Comparison of ENCODE assay signal across 1 cellular context in the genomic region with DNA sequence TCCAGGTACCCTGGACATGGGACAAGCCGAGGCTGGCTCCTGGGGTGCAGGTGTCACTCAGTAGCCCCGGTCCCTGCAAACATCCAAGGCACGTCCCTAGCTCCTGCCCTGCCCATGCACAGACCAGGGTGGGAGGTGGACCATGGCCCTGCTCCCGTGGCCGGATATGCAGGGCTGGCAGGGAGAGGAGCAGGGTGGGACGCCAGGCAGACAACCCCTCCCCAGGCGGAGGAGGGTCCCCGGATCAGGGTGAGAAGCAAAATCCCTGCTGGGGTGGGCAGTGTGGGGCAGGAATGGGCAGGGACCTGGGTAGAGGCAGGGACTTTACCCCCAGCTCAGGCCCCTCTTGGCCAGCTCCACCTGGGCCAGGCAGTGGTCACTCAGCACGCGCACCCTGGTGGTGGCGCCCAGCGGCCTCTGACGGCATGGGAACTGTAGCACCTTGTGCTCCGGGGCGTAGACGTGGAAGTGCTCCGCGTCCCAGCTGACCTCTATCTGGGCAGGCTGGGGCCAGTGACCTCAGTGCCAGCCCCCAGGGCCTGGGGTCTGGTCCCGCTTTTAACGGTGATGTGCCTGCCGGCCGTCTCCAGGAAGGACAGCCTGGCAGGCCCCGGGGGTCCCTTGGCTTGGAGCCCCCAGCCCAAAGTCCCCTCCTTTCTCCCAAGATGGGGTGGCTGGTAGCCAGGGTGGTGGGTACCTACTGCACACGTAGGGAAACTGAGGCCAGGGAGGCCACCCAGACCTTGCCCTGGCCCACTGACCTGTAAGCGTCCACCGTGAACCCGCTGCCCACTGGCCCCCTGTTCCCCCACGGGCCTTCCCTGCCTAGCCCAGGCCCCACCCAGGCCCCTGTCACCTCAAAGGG.
TF ChIP-seq lines count a peak whose summit lies in the region.

No MANE protein-coding gene starts in this region.

TF ChIP-seq in HepG2, 621 proteins besides CTCF, POLR2A, EP300 and RAD21 (continued from another document):
- TF ChIP-seq ZNF263 (CRISPR knock-in tag; IDR thresholded peaks at IDR 0.05), result peak; percentile 73
- TF ChIP-seq, protein P1, sequence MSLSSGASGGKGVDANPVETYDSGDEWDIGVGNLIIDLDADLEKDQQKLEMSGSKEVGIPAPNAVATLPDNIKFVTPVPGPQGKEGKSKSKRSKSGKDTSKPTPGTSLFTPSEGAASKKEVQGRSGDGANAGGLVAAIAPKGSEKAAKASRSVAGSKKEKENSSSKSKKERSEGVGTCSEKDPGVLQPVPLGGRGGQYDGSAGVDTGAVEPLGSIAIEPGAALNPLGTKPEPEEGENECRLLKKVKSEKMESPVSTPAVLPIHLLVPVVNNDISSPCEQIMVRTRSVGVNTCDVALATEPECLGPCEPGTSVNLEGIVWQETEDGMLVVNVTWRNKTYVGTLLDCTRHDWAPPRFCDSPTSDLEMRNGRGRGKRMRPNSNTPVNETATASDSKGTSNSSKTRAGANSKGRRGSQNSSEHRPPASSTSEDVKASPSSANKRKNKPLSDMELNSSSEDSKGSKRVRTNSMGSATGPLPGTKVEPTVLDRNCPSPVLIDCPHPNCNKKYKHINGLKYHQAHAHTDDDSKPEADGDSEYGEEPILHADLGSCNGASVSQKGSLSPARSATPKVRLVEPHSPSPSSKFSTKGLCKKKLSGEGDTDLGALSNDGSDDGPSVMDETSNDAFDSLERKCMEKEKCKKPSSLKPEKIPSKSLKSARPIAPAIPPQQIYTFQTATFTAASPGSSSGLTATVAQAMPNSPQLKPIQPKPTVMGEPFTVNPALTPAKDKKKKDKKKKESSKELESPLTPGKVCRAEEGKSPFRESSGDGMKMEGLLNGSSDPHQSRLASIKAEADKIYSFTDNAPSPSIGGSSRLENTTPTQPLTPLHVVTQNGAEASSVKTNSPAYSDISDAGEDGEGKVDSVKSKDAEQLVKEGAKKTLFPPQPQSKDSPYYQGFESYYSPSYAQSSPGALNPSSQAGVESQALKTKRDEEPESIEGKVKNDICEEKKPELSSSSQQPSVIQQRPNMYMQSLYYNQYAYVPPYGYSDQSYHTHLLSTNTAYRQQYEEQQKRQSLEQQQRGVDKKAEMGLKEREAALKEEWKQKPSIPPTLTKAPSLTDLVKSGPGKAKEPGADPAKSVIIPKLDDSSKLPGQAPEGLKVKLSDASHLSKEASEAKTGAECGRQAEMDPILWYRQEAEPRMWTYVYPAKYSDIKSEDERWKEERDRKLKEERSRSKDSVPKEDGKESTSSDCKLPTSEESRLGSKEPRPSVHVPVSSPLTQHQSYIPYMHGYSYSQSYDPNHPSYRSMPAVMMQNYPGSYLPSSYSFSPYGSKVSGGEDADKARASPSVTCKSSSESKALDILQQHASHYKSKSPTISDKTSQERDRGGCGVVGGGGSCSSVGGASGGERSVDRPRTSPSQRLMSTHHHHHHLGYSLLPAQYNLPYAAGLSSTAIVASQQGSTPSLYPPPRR (CRISPR knock-in tag; IDR thresholded peaks at IDR 0.05; ENCODE audit: borderline replicate concordance), result no peak
- TF ChIP-seq CEBPG (CRISPR knock-in tag; IDR thresholded peaks at IDR 0.05), result no peak
- TF ChIP-seq ZNF34 (CRISPR knock-in tag; IDR thresholded peaks at IDR 0.05; ENCODE audit: borderline replicate concordance), result no peak
- no peak; the same call in 1 of the 2 replicates for TF ChIP-seq ZNF331 (CRISPR knock-in tag; IDR thresholded peaks at IDR 0.05)
- no peak for TF ChIP-seq CC2D1A (CRISPR knock-in tag; IDR thresholded peaks at IDR 0.05)
- TF ChIP-seq GABPB1 (CRISPR knock-in tag; IDR thresholded peaks at IDR 0.05), result peak; percentile 37; the same call in 1 of the 2 replicates
- TF ChIP-seq ZNF781 (CRISPR knock-in tag; IDR thresholded peaks at IDR 0.05; ENCODE audit: borderline replicate concordance, not compliant biosample characterization), result no peak
- no peak for TF ChIP-seq ZNF432 (CRISPR knock-in tag; IDR thresholded peaks at IDR 0.05; ENCODE audit: borderline replicate concordance)
- TF ChIP-seq ZBTB1 (CRISPR knock-in tag; IDR thresholded peaks at IDR 0.05; ENCODE audit: borderline replicate concordance), result no peak
- no peak for TF ChIP-seq GZF1 (CRISPR knock-in tag; IDR thresholded peaks at IDR 0.05)
- TF ChIP-seq ZFAT (CRISPR knock-in tag; conservative IDR thresholded peaks at IDR 0.05), result no peak
- no peak for TF ChIP-seq MIER3 (CRISPR knock-in tag; IDR thresholded peaks at IDR 0.05; ENCODE audit: borderline replicate concordance)
- no peak for TF ChIP-seq ZNF749 (CRISPR knock-in tag; IDR thresholded peaks at IDR 0.05; ENCODE audit: borderline replicate concordance)
- TF ChIP-seq ZNF567 (CRISPR knock-in tag; IDR thresholded peaks at IDR 0.05; ENCODE audit: borderline replicate concordance), result no peak
- no peak for TF ChIP-seq TRIM24 (CRISPR knock-in tag; IDR thresholded peaks at IDR 0.05)
- TF ChIP-seq ELF1 (CRISPR knock-in tag; IDR thresholded peaks at IDR 0.05), result no peak
- no peak for TF ChIP-seq BCL6 (CRISPR knock-in tag; IDR thresholded peaks at IDR 0.05)
- TF ChIP-seq ZFP36 (IDR thresholded peaks at IDR 0.05; ENCODE audit: borderline replicate concordance, low read depth, low read length, partially characterized antibody), result no peak
- no peak for TF ChIP-seq ZNF446 (CRISPR knock-in tag; IDR thresholded peaks at IDR 0.05)
- TF ChIP-seq, protein P2, sequence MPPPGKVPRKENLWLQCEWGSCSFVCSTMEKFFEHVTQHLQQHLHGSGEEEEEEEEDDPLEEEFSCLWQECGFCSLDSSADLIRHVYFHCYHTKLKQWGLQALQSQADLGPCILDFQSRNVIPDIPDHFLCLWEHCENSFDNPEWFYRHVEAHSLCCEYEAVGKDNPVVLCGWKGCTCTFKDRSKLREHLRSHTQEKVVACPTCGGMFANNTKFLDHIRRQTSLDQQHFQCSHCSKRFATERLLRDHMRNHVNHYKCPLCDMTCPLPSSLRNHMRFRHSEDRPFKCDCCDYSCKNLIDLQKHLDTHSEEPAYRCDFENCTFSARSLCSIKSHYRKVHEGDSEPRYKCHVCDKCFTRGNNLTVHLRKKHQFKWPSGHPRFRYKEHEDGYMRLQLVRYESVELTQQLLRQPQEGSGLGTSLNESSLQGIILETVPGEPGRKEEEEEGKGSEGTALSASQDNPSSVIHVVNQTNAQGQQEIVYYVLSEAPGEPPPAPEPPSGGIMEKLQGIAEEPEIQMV (CRISPR knock-in tag; IDR thresholded peaks at IDR 0.05; ENCODE audit: low read depth), result no peak
- TF ChIP-seq, protein P3, sequence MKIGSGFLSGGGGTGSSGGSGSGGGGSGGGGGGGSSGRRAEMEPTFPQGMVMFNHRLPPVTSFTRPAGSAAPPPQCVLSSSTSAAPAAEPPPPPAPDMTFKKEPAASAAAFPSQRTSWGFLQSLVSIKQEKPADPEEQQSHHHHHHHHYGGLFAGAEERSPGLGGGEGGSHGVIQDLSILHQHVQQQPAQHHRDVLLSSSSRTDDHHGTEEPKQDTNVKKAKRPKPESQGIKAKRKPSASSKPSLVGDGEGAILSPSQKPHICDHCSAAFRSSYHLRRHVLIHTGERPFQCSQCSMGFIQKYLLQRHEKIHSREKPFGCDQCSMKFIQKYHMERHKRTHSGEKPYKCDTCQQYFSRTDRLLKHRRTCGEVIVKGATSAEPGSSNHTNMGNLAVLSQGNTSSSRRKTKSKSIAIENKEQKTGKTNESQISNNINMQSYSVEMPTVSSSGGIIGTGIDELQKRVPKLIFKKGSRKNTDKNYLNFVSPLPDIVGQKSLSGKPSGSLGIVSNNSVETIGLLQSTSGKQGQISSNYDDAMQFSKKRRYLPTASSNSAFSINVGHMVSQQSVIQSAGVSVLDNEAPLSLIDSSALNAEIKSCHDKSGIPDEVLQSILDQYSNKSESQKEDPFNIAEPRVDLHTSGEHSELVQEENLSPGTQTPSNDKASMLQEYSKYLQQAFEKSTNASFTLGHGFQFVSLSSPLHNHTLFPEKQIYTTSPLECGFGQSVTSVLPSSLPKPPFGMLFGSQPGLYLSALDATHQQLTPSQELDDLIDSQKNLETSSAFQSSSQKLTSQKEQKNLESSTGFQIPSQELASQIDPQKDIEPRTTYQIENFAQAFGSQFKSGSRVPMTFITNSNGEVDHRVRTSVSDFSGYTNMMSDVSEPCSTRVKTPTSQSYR (CRISPR knock-in tag; IDR thresholded peaks at IDR 0.05; ENCODE audit: borderline replicate concordance), result no peak
- TF ChIP-seq LCORL (IDR thresholded peaks at IDR 0.05), result no peak
- TF ChIP-seq LCORL (CRISPR knock-in tag; IDR thresholded peaks at IDR 0.05), result no peak
- TF ChIP-seq, protein P4, sequence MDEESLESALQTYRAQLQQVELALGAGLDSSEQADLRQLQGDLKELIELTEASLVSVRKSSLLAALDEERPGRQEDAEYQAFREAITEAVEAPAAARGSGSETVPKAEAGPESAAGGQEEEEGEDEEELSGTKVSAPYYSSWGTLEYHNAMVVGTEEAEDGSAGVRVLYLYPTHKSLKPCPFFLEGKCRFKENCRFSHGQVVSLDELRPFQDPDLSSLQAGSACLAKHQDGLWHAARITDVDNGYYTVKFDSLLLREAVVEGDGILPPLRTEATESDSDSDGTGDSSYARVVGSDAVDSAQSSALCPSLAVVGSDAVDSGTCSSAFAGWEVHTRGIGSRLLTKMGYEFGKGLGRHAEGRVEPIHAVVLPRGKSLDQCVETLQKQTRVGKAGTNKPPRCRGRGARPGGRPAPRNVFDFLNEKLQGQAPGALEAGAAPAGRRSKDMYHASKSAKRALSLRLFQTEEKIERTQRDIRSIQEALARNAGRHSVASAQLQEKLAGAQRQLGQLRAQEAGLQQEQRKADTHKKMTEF (CRISPR knock-in tag; IDR thresholded peaks at IDR 0.05), result no peak
- TF ChIP-seq, protein P5, sequence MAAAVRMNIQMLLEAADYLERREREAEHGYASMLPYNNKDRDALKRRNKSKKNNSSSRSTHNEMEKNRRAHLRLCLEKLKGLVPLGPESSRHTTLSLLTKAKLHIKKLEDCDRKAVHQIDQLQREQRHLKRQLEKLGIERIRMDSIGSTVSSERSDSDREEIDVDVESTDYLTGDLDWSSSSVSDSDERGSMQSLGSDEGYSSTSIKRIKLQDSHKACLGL (CRISPR knock-in tag; IDR thresholded peaks at IDR 0.05), result peak; percentile 31; the same call in 1 of the 2 replicates
- TF ChIP-seq KMT2B (CRISPR knock-in tag; IDR thresholded peaks at IDR 0.05), result no peak
- TF ChIP-seq, protein P6, sequence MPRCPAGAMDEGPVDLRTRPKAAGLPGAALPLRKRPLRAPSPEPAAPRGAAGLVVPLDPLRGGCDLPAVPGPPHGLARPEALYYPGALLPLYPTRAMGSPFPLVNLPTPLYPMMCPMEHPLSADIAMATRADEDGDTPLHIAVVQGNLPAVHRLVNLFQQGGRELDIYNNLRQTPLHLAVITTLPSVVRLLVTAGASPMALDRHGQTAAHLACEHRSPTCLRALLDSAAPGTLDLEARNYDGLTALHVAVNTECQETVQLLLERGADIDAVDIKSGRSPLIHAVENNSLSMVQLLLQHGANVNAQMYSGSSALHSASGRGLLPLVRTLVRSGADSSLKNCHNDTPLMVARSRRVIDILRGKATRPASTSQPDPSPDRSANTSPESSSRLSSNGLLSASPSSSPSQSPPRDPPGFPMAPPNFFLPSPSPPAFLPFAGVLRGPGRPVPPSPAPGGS (CRISPR knock-in tag; IDR thresholded peaks at IDR 0.05), result no peak
- peak; percentile 67 for TF ChIP-seq NRL (CRISPR knock-in tag; IDR thresholded peaks at IDR 0.05; ENCODE audit: borderline replicate concordance)
- TF ChIP-seq ZNF12 (CRISPR knock-in tag; IDR thresholded peaks at IDR 0.05), result 0 out of 2 replicates have a peak, but pooled peaks have one; percentile 10
- no peak for TF ChIP-seq ZNF562 (CRISPR knock-in tag; IDR thresholded peaks at IDR 0.05; ENCODE audit: borderline replicate concordance)
- no peak for TF ChIP-seq BHLHE40 (IDR thresholded peaks at IDR 0.05; ENCODE audit: low read length)
- no peak for TF ChIP-seq ZNF713 (CRISPR knock-in tag; IDR thresholded peaks at IDR 0.05)
- no peak for TF ChIP-seq ARNTL (CRISPR knock-in tag; IDR thresholded peaks at IDR 0.05)
- no peak for TF ChIP-seq HOXA7 (CRISPR knock-in tag; IDR thresholded peaks at IDR 0.05)
- no peak for TF ChIP-seq ZKSCAN8 (CRISPR knock-in tag; IDR thresholded peaks at IDR 0.05; ENCODE audit: borderline replicate concordance)
TF ChIP-seq in HepG2: peak in this region for 37.
